In genomic region chr4:113471141-113471860, GRCh38 we compare ENCODE assay signal across 19 cellular contexts.
DNase-seq lines count a peak whose midpoint lies in the region; ATAC-seq, FAIRE-seq and TF ChIP-seq lines count a peak whose summit lies in the region.
"Had no signal": no experiment of that assay in that cellular context is flagged by ENCODE, and none has a peak within 500 bp of the region (broad histone marks: within the 10 kb centered on the region; RNA-seq: fewer than 3 reads in every experiment).

No MANE protein-coding gene starts in this region.

- intact Hi-C loops in psoas muscle (cut with DNase I), result no loop called here

- no peak overlapping the region for H2AFZ ChIP-seq in H1 (ENCODE audit: low read length)

- no peak overlapping the region for H2BK5ac ChIP-seq in H1 (ENCODE audit: low read depth, low read length)

- POLR2A ChIA-PET in H1 (lab: Charles Lee; ENCODE audit: partially characterized antibody), result no interaction called here

- 0 out of 2 replicates have a peak overlapping the region, but pooled peaks have one; percentile 6 for H3K18ac ChIP-seq in H1 (ENCODE audit: extremely low read depth, low read length)

- peaks cover 5% of the 10 kb centered on the region for H3K9me3 Mint-ChIP-seq in T-helper 2 cell treated with Interferon-gamma antibody and Interleukin-4, amounts not matched to agents 5 μg/mL and 100 μg/mL, for 36 hours

- FAIRE-seq in H1 (lab: Jason Lieb, UNC), result no peak
- FAIRE-seq: K562 had no signal

- TF ChIP-seq EP300 in H1 (IDR thresholded peaks at IDR 0.05; ENCODE audit: borderline replicate concordance in 1 of 2, low read depth in 2 of 2, low read length in 2 of 2), result no peak

- no peak overlapping the region for H3K27ac ChIP-seq in H1 (ENCODE audit: low read depth, low read length)
- H3K27ac ChIP-seq in psoas muscle, result peak overlapping the region; percentile 87

- no peaks in the 10 kb centered on the region for H3K79me2 ChIP-seq in H1 (ENCODE audit: control insufficient read depth in 1 of 2, insufficient read depth in 2 of 2, low read length in 2 of 2)

- ATAC-seq in psoas muscle, result no peak
- ATAC-seq: K562 had no signal

- no peak overlapping the region for H3K9ac ChIP-seq in H1 (replicated peaks in 1 of 4; ENCODE audit: extremely low read depth in 1 of 4, low read depth in 3 of 4, low read length in 3 of 4)

- no peaks in the 10 kb centered on the region for H3K79me1 ChIP-seq in H1 (ENCODE audit: low read depth, low read length)

- no peaks in the 10 kb centered on the region for H3K27me3 Mint-ChIP-seq in T-helper 2 cell treated with Interferon-gamma antibody and Interleukin-4, amounts not matched to agents 5 μg/mL and 100 μg/mL, for 36 hours (ENCODE audit: low read depth)

- no peak overlapping the region for H2BK120ac ChIP-seq in H1 (replicated peaks; ENCODE audit: low read depth, low read length)

- no peak for TF ChIP-seq RAD21 in H1 (IDR thresholded peaks at IDR 0.05 in 1 of 2, conservative IDR thresholded peaks at IDR 0.05 in 1 of 2; ENCODE audit: low read depth in 2 of 2, low read length in 2 of 2)

- H3K4me2 ChIP-seq in H1 (ENCODE audit: insufficient read depth in 1 of 2, low read depth in 2 of 2, low read length in 2 of 2), result no peak overlapping the region

- H3K36me3 ChIP-seq in H1 (ENCODE audit: control insufficient read depth in 2 of 4, insufficient read depth in 4 of 4, low read length in 3 of 4), result no peaks in the 10 kb centered on the region
- no peaks in the 10 kb centered on the region for H3K36me3 ChIP-seq in psoas muscle (ENCODE audit: insufficient read depth in 1 of 2, low read depth in 1 of 2)

- no peak overlapping the region for H3K4me3 Mint-ChIP-seq in T-helper 2 cell treated with Interferon-gamma antibody and Interleukin-4, amounts not matched to agents 5 μg/mL and 100 μg/mL, for 36 hours
- H3K4me3 Mint-ChIP-seq: CD14-positive monocyte had no signal

- DNase-seq in EH (ENCODE audit: low read depth) (peak; percentile 37), HCEC 1CT (peak; percentile 20), H1 (ENCODE audit: low read depth in 1 of 2, low spot score in 2 of 2) (no peak), psoas muscle (no peak), kidney tubule cell (ENCODE audit: low spot score) (no peak), midbrain (lab: John Stamatoyannopoulos, UW) (no peak)
- no peak for DNase-seq in T-helper 2 cell treated with Interferon-gamma antibody and Interleukin-4, amounts not matched to agents 5 μg/mL and 100 μg/mL, for 36 hours (ENCODE audit: low spot score)
- DNase-seq: activated CD4-positive, alpha-beta T cell treated with anti-CD3 and anti-CD28 coated beads for 48 hours; activated T-cell treated with anti-CD3 and anti-CD28 coated beads for 4 hours; amniotic stem cell; DND-41; mesendoderm; NCI-H1092; NCI-H2171 treated with DMSO at 0.1 percent for 48 hours; NK-92 treated with Interleukin-12 subunit alpha and Interleukin-12 subunit beta, amount 100 ng/mL, for 24 hours; stimulated activated naive CD4-positive, alpha-beta T cell treated with Interleukin-2 at 50 U/mL for 16 hours; T-helper 2 cell had no signal

- no peak overlapping the region for H4K91ac ChIP-seq in H1 (replicated peaks; ENCODE audit: insufficient read length, low read length)

- no peak overlapping the region for H3K23ac ChIP-seq in H1 (ENCODE audit: insufficient read length)

- H3K4me1 ChIP-seq in H1 (replicated peaks in 1 of 4; ENCODE audit: control insufficient read depth in 3 of 4, insufficient read depth in 4 of 4, low read length in 3 of 4), result peaks cover 0 to 12% (median 4%) of the 10 kb centered on the region in 4 experiments; a peak in 5 of 7 replicates
- H3K4me1 ChIP-seq in psoas muscle, result peaks cover 75% of the 10 kb centered on the region

- no peak overlapping the region for H3K27ac Mint-ChIP-seq in T-helper 2 cell treated with Interferon-gamma antibody and Interleukin-4, amounts not matched to agents 5 μg/mL and 100 μg/mL, for 36 hours
- H3K27ac Mint-ChIP-seq: CD14-positive monocyte had no signal

- no peak overlapping the region for H3K56ac ChIP-seq in H1 (replicated peaks; ENCODE audit: insufficient read length, low read depth, low read length)

- CTCF ChIA-PET in H1 (lab: Charles Lee; ENCODE audit: partially characterized antibody), result interaction anchor here (1.1 kb wide), 1 partner anchor 12 kb away, joined by 3 read pairs; no protein-coding TSS in a partner anchor

- no peak overlapping the region for H3K14ac ChIP-seq in H1 (ENCODE audit: insufficient read length)

- no peak overlapping the region for H2BK15ac ChIP-seq in H1 (ENCODE audit: low read length)

- no peaks in the 10 kb centered on the region for H3K23me2 ChIP-seq in H1 (ENCODE audit: low read depth, low read length)

- H3K4me3 ChIP-seq in H1 (ENCODE audit: extremely low read depth in 1 of 4, insufficient read depth in 2 of 4, low read depth in 3 of 4, low read length in 4 of 4) (no peak overlapping the region), psoas muscle (no peak overlapping the region)
- H3K4me3 ChIP-seq: K562 had no signal

- peaks cover 12% of the 10 kb centered on the region for H3K4me1 Mint-ChIP-seq in T-helper 2 cell treated with Interferon-gamma antibody and Interleukin-4, amounts not matched to agents 5 μg/mL and 100 μg/mL, for 36 hours (ENCODE audit: low read depth)

- no peak overlapping the region for H2BK20ac ChIP-seq in H1 (ENCODE audit: low read length)

- H3K9me3 ChIP-seq in H1 (ENCODE audit: insufficient read depth in 2 of 2, low read depth in 1 of 2, low read length in 1 of 2) (no peaks in the 10 kb centered on the region), psoas muscle (no peaks in the 10 kb centered on the region)

- no peak overlapping the region for H2AK5ac ChIP-seq in H1 (ENCODE audit: low read depth, low read length)

- no peak overlapping the region for H2BK12ac ChIP-seq in H1 (ENCODE audit: low read depth, low read length)

- no peak overlapping the region for H4K5ac ChIP-seq in H1 (ENCODE audit: insufficient read length, low read depth, low read length)

- H4K8ac ChIP-seq in H1 (ENCODE audit: extremely low read depth, insufficient read depth, low read length), result no peak overlapping the region

- H3K4ac ChIP-seq in H1 (replicated peaks; ENCODE audit: insufficient read length, low read depth, low read length), result no peak overlapping the region

- H3K27me3 ChIP-seq in H1 (replicated peaks in 1 of 4; ENCODE audit: control insufficient read depth in 3 of 4, extremely low read depth in 1 of 4, insufficient read depth in 3 of 4, low read length in 3 of 4) (no peaks in the 10 kb centered on the region), psoas muscle (ENCODE audit: insufficient read depth in 3 of 3, low read length in 2 of 3) (no peaks in the 10 kb centered on the region)

- H3K36me3 Mint-ChIP-seq in T-helper 2 cell treated with Interferon-gamma antibody and Interleukin-4, amounts not matched to agents 5 μg/mL and 100 μg/mL, for 36 hours (ENCODE audit: low read depth), result peaks cover 17% of the 10 kb centered on the region

- H4K20me1 ChIP-seq in H1 (replicated peaks in 1 of 2; ENCODE audit: control insufficient read depth in 1 of 2, insufficient read depth in 2 of 2, low read length in 2 of 2), result no peaks in the 10 kb centered on the region

- WGBS in H1 (ENCODE audit: extremely low coverage in 1 of 2, insufficient coverage in 1 of 2, insufficient read length in 1 of 2, insufficient replicate concordance in 2 of 2, low coverage in 1 of 2, low lambda C conversion rate in 2 of 2, missing lambda C conversion rate in 1 of 2), 2 experiments, result 93% methylated on average over 4 of the region's 4 CpGs; no CpG with 5 or more reads in 1 of the 2 experiments
- 42 to 78% (median 48%) methylated on average over 4 of the region's 4 CpGs for WGBS in psoas muscle, 3 donors

- TF ChIP-seq CTCF in H1 (IDR thresholded peaks at IDR 0.05; ENCODE audit: control extremely low read depth in 1 of 3, insufficient read depth in 1 of 3, low read depth in 1 of 3, low read length in 3 of 3) (no peak), psoas muscle (IDR thresholded peaks at IDR 0.05) (no peak)

- no peak for TF ChIP-seq POLR2A in H1 (IDR thresholded peaks at IDR 0.05; ENCODE audit: control extremely low read depth in 1 of 2, low read depth in 2 of 2, low read length in 2 of 2)

TF ChIP-seq in H1, 55 proteins besides CTCF, POLR2A, EP300 and RAD21:
- TF ChIP-seq RNF2 (IDR thresholded peaks at IDR 0.05; ENCODE audit: borderline replicate concordance, low read depth, low read length, missing control alignments, poor library complexity, severe bottlenecking), result no peak

Comparison
In these comparisons a context has a peak if more than half of its experiments do, and no peak if none do; other contexts are left out.
1. DNase-seq: peak in EH (single experiment) and HCEC 1CT (single experiment); none in H1 (0 of 2), psoas muscle (0 of 2), kidney tubule cell (single experiment), midbrain (single experiment) and T-helper 2 cell treated with Interferon-gamma antibody and Interleukin-4, amounts not matched to agents 5 μg/mL and 100 μg/mL, for 36 hours (single experiment).